Comparison of ENCODE assay signal across 9 cellular contexts in the genomic region with DNA sequence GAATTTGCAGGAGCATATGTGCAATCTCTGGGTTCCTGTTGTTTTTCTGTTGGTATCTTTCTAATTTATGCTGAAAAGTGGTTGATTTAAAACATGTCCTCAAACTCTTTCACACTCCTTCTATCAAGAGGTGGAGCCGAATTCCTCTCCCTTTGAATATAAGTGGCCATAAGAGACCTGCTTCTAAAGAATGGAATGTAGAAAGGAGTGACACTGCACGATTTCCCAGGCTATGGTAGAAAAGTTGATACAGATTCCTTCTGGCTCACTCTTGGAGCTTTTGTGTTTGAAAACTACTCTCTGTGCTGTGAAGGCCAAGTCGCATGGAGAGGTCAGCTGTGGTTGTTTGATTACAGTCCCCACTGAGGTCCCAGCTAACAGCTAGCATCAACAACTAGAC.
"Had no signal": no experiment of that assay in that cellular context is flagged by ENCODE, and none has a peak within 500 bp of the region (broad histone marks: within the 10 kb centered on the region; RNA-seq: fewer than 3 reads in every experiment).

No MANE protein-coding gene starts in this region.

- H3K27me3 Mint-ChIP-seq: IgD-negative memory B cell had no signal

- DNase-seq: GM23248, GOT3, H7, HFFc6 had no signal

- H3K9me3 Mint-ChIP-seq: IgD-negative memory B cell had no signal

- H3K36me3 Mint-ChIP-seq: IgD-negative memory B cell had no signal

- H3K36me3 ChIP-seq: HAP-1 had no signal

- H3K4me3 Mint-ChIP-seq: HFFc6, IgD-negative memory B cell had no signal

- H2AFZ ChIP-seq: GM23248 had no signal

- H3K27ac ChIP-seq: GM23248, HL-60 had no signal

- ATAC-seq: HCT116, HepG2 had no signal

- H3K4me3 ChIP-seq: GM23248, HAP-1 had no signal

- H3K27ac Mint-ChIP-seq: HFFc6, IgD-negative memory B cell had no signal

- H3K9me3 ChIP-seq: HAP-1 had no signal

- H3K9ac ChIP-seq: GM23248 had no signal
